17 cellular contexts compared by ENCODE assay signal in genomic region chr6:129853996-129854711, GRCh38. TPM values are rescaled to one million over a fixed set of nuclear protein-coding genes. Genes with fewer than 3 reads are reported as not detected.
A peak's percentile ranks its signal among the peaks of the same experiment; 100 is the strongest.
DNase-seq lines count a peak whose midpoint lies in the region; ATAC-seq and TF ChIP-seq lines count a peak whose summit lies in the region.
"Had no signal": no experiment of that assay in that cellular context is flagged by ENCODE, and none has a peak within 500 bp of the region (broad histone marks: within the 10 kb centered on the region; RNA-seq: fewer than 3 reads in every experiment).

No MANE protein-coding gene starts in this region.

- no peak overlapping the region for H3K27ac ChIP-seq in suprapubic skin
- H3K27ac ChIP-seq: 22Rv1, testis had no signal

- TF ChIP-seq EP300 in suprapubic skin (IDR thresholded peaks at IDR 0.05): no peak

- H3K27me3 ChIP-seq in suprapubic skin (no peaks in the 10 kb centered on the region), Caco-2 (replicated peaks; ENCODE audit: control insufficient read depth, insufficient read depth, low read length) (no peaks in the 10 kb centered on the region)
- H3K27me3 ChIP-seq: testis had no signal

- H3K9me3 Mint-ChIP-seq in Caco-2 (ENCODE audit: unreplicated experiment): no peaks in the 10 kb centered on the region
- H3K9me3 Mint-ChIP-seq: activated CD8-positive, alpha-beta T cell treated with anti-CD3 and anti-CD28 coated beads for 36 hours had no signal

- H3K27ac Mint-ChIP-seq in T-helper 17 cell (peak overlapping the region; percentile 32), Caco-2 (ENCODE audit: unreplicated experiment) (no peak overlapping the region)
- H3K27ac Mint-ChIP-seq: activated CD8-positive, alpha-beta T cell treated with anti-CD3 and anti-CD28 coated beads for 36 hours had no signal

- intact Hi-C loops in Caco-2 (cut with micrococcal nuclease; ENCODE audit: unreplicated experiment): no loop called here

- no peak overlapping the region for H3K4me3 Mint-ChIP-seq in T-helper 17 cell
- H3K4me3 Mint-ChIP-seq in Caco-2 (ENCODE audit: unreplicated experiment): no peak overlapping the region
- H3K4me3 Mint-ChIP-seq: activated CD8-positive, alpha-beta T cell treated with anti-CD3 and anti-CD28 coated beads for 36 hours had no signal

- H3K36me3 ChIP-seq in suprapubic skin: no peaks in the 10 kb centered on the region
- H3K36me3 ChIP-seq in Caco-2 (ENCODE audit: control insufficient read depth, insufficient read depth, low read length): no peaks in the 10 kb centered on the region

- no peak overlapping the region for H3K4me3 ChIP-seq in suprapubic skin
- H3K4me3 ChIP-seq in Caco-2 (ENCODE audit: low read depth, low read length): no peak overlapping the region
- H3K4me3 ChIP-seq: testis had no signal

- H3K4me1 Mint-ChIP-seq in T-helper 17 cell: peaks cover 8% of the 10 kb centered on the region
- H3K4me1 Mint-ChIP-seq in Caco-2 (ENCODE audit: low read depth, unreplicated experiment): no peaks in the 10 kb centered on the region

- H3K4me1 ChIP-seq in suprapubic skin (no peaks in the 10 kb centered on the region), Caco-2 (no peaks in the 10 kb centered on the region)
- H3K4me1 ChIP-seq: testis had no signal

- WGBS in suprapubic skin: 85% methylated on average over 3 of the region's 3 CpGs

- H3K36me3 Mint-ChIP-seq in T-helper 17 cell (ENCODE audit: low read depth) (no peaks in the 10 kb centered on the region), Caco-2 (ENCODE audit: insufficient read depth, unreplicated experiment) (no peaks in the 10 kb centered on the region)

- no peak for DNase-seq in activated CD4-positive, CD25-positive, alpha-beta regulatory T cell treated with anti-CD3 and anti-CD28 coated beads, Interleukin-2, amount 50 U/mL, for 72 hours
- no peak for DNase-seq in T-helper 17 cell
- DNase-seq in erythroblast (lab: John Stamatoyannopoulos, UW): peak; percentile 48 to 77
- DNase-seq in suprapubic skin (ENCODE audit: low spot score in 2 of 2): no peak
- DNase-seq in effector CD4-positive, alpha-beta T cell: no peak
- DNase-seq in Caco-2: no peak
- no peak for DNase-seq in activated naive CD4-positive, alpha-beta T cell treated with Interleukin-2 at 50 U/mL for 16 hours
- DNase-seq: activated CD8-positive, alpha-beta T cell treated with anti-CD3 and anti-CD28 coated beads for 36 hours; activated effector memory CD4-positive, alpha-beta T cell treated with Interleukin-2 at 50 U/mL for 16 hours; midbrain; NCI-H1105; NCI-H446 treated with DMSO at 0.1 percent for 48 hours; testis had no signal

- H3K9me3 ChIP-seq in T-helper 17 cell (ENCODE audit: control insufficient read depth, low read length, poor library complexity, severe bottlenecking) (no peaks in the 10 kb centered on the region), suprapubic skin (no peaks in the 10 kb centered on the region), Caco-2 (no peaks in the 10 kb centered on the region)
- H3K9me3 ChIP-seq: testis had no signal

- ATAC-seq in activated CD4-positive, CD25-positive, alpha-beta regulatory T cell treated with anti-CD3 and anti-CD28 coated beads, Interleukin-2, amount 50 U/mL, for 24 hours: peak; percentile 41 to 64
- ATAC-seq in T-helper 17 cell: no peak
- ATAC-seq: activated CD8-positive, alpha-beta T cell treated with anti-CD3 and anti-CD28 coated beads for 36 hours; Panc1 had no signal

- H3K27me3 Mint-ChIP-seq in T-helper 17 cell: peaks cover 4% of the 10 kb centered on the region
- no peaks in the 10 kb centered on the region for H3K27me3 Mint-ChIP-seq in Caco-2 (ENCODE audit: insufficient read depth, unreplicated experiment)
- H3K27me3 Mint-ChIP-seq: activated CD8-positive, alpha-beta T cell treated with anti-CD3 and anti-CD28 coated beads for 36 hours had no signal

- POLR2A ChIA-PET in Caco-2 (lab: Charles Lee): no interaction called here

- no peak for TF ChIP-seq CTCF in suprapubic skin (IDR thresholded peaks at IDR 0.05)
- TF ChIP-seq CTCF in Caco-2 (IDR thresholded peaks at IDR 0.05; ENCODE audit: insufficient read depth in 1 of 2, low read depth in 1 of 2, low read length in 1 of 2, severe bottlenecking in 1 of 2, unreplicated experiment in 1 of 2): no peak

- TF ChIP-seq POLR2A in erythroblast (IDR thresholded peaks at IDR 0.05; ENCODE audit: low read length): no peak
- no peak for TF ChIP-seq POLR2A in suprapubic skin (IDR thresholded peaks at IDR 0.05)

- CTCF ChIA-PET in Caco-2 (lab: Charles Lee): no interaction called here

- BruUV-seq in Caco-2 (replicated peaks; lab: Mats Ljungman, UMichigan): no TSS peak

RNA-seq across cellular contexts. Expression of gene TMEM244, which starts 7.0 kb away (rescaled TPM):
- total RNA-seq in T-helper 17 cell (1 to 10 TPM in 1 of 2 donors, not detected in 1; 1.2 TPM), suprapubic skin (not detected), Caco-2 (2022) (not detected in 2 replicates)
- total RNA-seq: osteocyte, testis had no signal

Comparison
In these comparisons a context has a peak if more than half of its experiments do, and no peak if none do; other contexts are left out.
1. DNase-seq: peak in erythroblast (2 of 2); none in activated CD4-positive, CD25-positive, alpha-beta regulatory T cell treated with anti-CD3 and anti-CD28 coated beads, Interleukin-2, amount 50 U/mL, for 72 hours (single experiment), T-helper 17 cell (0 of 3), suprapubic skin (0 of 2), effector CD4-positive, alpha-beta T cell (single experiment), Caco-2 (0 of 2) and activated naive CD4-positive, alpha-beta T cell treated with Interleukin-2 at 50 U/mL for 16 hours (single experiment).